Comparison of ENCODE assay signal across 15 cellular contexts in the genomic region with DNA sequence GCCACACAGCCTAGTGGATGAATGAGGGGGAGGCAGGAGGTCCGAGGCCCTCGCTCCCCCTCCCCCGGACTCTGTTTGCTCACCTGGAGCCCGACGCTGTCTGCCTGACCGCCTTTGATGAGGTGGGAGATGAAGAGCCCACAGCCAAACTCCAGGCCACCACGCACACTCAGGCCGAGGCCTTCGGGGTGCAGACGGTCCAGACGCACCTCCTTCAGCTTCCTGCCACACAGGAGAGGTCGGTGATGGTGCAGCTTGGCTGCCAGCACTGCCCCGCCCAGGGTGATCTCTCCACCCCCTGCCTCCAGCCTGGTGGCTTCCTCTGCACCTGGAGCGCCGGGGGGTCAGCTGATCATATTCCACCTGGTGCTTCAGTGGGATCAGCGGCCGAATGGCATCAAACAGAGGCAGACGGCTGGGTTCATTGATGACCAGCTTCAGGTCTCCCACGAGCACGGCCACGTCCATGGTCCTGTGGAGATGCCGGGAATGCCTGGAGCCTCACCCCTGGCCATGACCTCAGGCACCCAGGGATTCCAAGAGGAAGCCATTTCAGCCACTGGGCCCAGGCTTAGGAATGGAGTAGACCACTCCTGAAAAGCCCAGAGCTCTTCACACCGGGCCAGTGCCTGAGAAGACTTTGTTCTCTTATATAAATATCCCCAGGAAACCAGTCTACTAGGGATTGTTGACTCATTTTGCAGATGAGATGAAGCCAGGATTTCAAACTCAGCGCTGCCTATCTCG. TPM values are rescaled to one million over a fixed set of nuclear protein-coding genes. Genes with fewer than 3 reads are reported as not detected.
DNase-seq lines count a peak whose midpoint lies in the region; ATAC-seq and TF ChIP-seq lines count a peak whose summit lies in the region.
"Had no signal": no experiment of that assay in that cellular context is flagged by ENCODE, and none has a peak within 500 bp of the region (broad histone marks: within the 10 kb centered on the region; RNA-seq: fewer than 3 reads in every experiment).

No MANE protein-coding gene starts in this region.

- no peak overlapping the region for H3K9ac ChIP-seq in PC-3 (ENCODE audit: low read length)

- no peak overlapping the region for H3K4me2 ChIP-seq in PC-3 (ENCODE audit: low read length)

- H4K20me1 ChIP-seq in PC-3 (ENCODE audit: low read length) = no peaks in the 10 kb centered on the region

- no peaks in the 10 kb centered on the region for H3K36me3 ChIP-seq in PC-3 (ENCODE audit: low read depth, low read length)
- no peaks in the 10 kb centered on the region for H3K36me3 ChIP-seq in upper lobe of right lung
- H3K36me3 ChIP-seq: adrenal gland had no signal

- no peaks in the 10 kb centered on the region for H3F3A ChIP-seq in PC-3 (ENCODE audit: low read length, unreplicated experiment)

- no peaks in the 10 kb centered on the region for H3K9me3 ChIP-seq in PC-3 (ENCODE audit: low read length)
- H3K9me3 ChIP-seq in upper lobe of right lung = no peaks in the 10 kb centered on the region
- H3K9me3 ChIP-seq: adrenal gland had no signal

- intact Hi-C loops in PC-3 (cut with micrococcal nuclease) (no loop called here), left colon (cut with DNase I, micrococcal nuclease) (no loop called here), upper lobe of right lung (cut with DNase I) (no loop called here)

- no peaks in the 10 kb centered on the region for H3K9me2 ChIP-seq in PC-3 (replicated peaks; ENCODE audit: low read length)

- TF ChIP-seq CTCF in PC-3 (conservative IDR thresholded peaks at IDR 0.05; ENCODE audit: low read depth, low read length) = no peak
- no peak for TF ChIP-seq CTCF in upper lobe of right lung (IDR thresholded peaks at IDR 0.05)

- H3K4me3 ChIP-seq in PC-3 (ENCODE audit: low read length) (no peak overlapping the region), upper lobe of right lung (no peak overlapping the region)
- H3K4me3 ChIP-seq: adrenal gland had no signal

- DNase-seq in COR-L47 (lab: John Stamatoyannopoulos, UW) (peak; percentile 57), NCI-H1092 treated with DMSO at 0.1 percent for 48 hours (lab: John Stamatoyannopoulos, UW) (peak; percentile 76), PC-3 (peak; percentile 11), left colon (peak in 1 of 2 donors; percentile 18), upper lobe of right lung (no peak)
- DNase-seq: activated CD8-positive, alpha-beta T cell treated with anti-CD3 and anti-CD28 coated beads for 36 hours; adrenal gland; cerebellar nuclear complex; naive B cell; stimulated activated CD4-positive, alpha-beta T cell treated with anti-CD3 and anti-CD28 coated beads, Interleukin-12 subunit alpha, Interleukin-12 subunit beta, amount 100 ng/mL, for 4 hours had no signal

- H3K79me2 ChIP-seq in PC-3 (ENCODE audit: low read length) = no peaks in the 10 kb centered on the region

- POLR2A ChIA-PET in PC-3 (lab: Charles Lee; ENCODE audit: unreplicated experiment) = no interaction called here

- no peak for ATAC-seq in PC-3
- ATAC-seq in left colon = peak; percentile 38
- ATAC-seq in HG03432 (IDR thresholded peaks at IDR 0.05; ENCODE audit: unreplicated experiment) = no peak
- no peak for ATAC-seq in HG02840 (IDR thresholded peaks at IDR 0.05; ENCODE audit: low FRiP score, unreplicated experiment)
- ATAC-seq in upper lobe of right lung = no peak
- ATAC-seq: activated CD8-positive, alpha-beta T cell treated with anti-CD3 and anti-CD28 coated beads for 36 hours; activated T-helper 17 cell treated with anti-CD3 and anti-CD28 coated beads, Interleukin-2, amount 50 U/mL, for 72 hours had no signal

- CTCF ChIA-PET in PC-3 (lab: Charles Lee) = no interaction called here

- H3K4me1 ChIP-seq in PC-3 (ENCODE audit: insufficient read depth, low read length) (no peaks in the 10 kb centered on the region), upper lobe of right lung (no peaks in the 10 kb centered on the region)
- H3K4me1 ChIP-seq: adrenal gland had no signal

- no peak overlapping the region for H3K27ac ChIP-seq in PC-3 (ENCODE audit: low read length)
- no peak overlapping the region for H3K27ac ChIP-seq in upper lobe of right lung
- H3K27ac ChIP-seq: adrenal gland had no signal

- BruUV-seq in PC-3 (replicated peaks; lab: Mats Ljungman, UMichigan) = no TSS peak

- H3K27me3 ChIP-seq in PC-3 (ENCODE audit: low read length) = peaks cover 52% of the 10 kb centered on the region
- H3K27me3 ChIP-seq in upper lobe of right lung = no peaks in the 10 kb centered on the region
- H3K27me3 ChIP-seq: adrenal gland had no signal

- H2AFZ ChIP-seq in PC-3 (ENCODE audit: low read length) = no peak overlapping the region

RNA-seq across cellular contexts. Expression of a gene that starts 13.0 kb away (rescaled TPM):
- total RNA-seq in PC-3 (2014; rRNA removed) = not detected in 2 replicates
- total RNA-seq in left colon = 100 to 1,000 TPM; 159 to 181 TPM
- not detected for total RNA-seq in upper lobe of right lung
- total RNA-seq: activated CD8-positive, alpha-beta T cell treated with anti-CD3 and anti-CD28 coated beads for 36 hours; activated T-helper 17 cell treated with anti-CD3 and anti-CD28 coated beads, Interleukin-2, amount 50 U/mL, for 72 hours; frontal cortex had no signal

RNA-seq across cellular contexts. Expression of a gene that starts 15.8 kb away (rescaled TPM):
- total RNA-seq in PC-3 (2014; rRNA removed) = not detected in 2 replicates
- not detected for total RNA-seq in left colon
- not detected for total RNA-seq in upper lobe of right lung
- total RNA-seq: activated CD8-positive, alpha-beta T cell treated with anti-CD3 and anti-CD28 coated beads for 36 hours; activated T-helper 17 cell treated with anti-CD3 and anti-CD28 coated beads, Interleukin-2, amount 50 U/mL, for 72 hours; adrenal gland; lower leg skin had no signal

RNA-seq across cellular contexts. Expression of a gene that starts 54.6 kb away (rescaled TPM):
- total RNA-seq in PC-3 (2014; rRNA removed) (not detected in 2 replicates), left colon (1 to 10 TPM; 4.1 to 5.1 TPM), upper lobe of right lung (4.7 TPM)
- total RNA-seq: activated CD8-positive, alpha-beta T cell treated with anti-CD3 and anti-CD28 coated beads for 36 hours; activated T-helper 17 cell treated with anti-CD3 and anti-CD28 coated beads, Interleukin-2, amount 50 U/mL, for 72 hours had no signal

Comparison
In these comparisons a context has a peak if more than half of its experiments do, and no peak if none do; other contexts are left out.
1. RNA of a gene that starts 13.0 kb away (total RNA-seq): 159 to 181 TPM in left colon; not detected in PC-3 and not detected in upper lobe of right lung (single experiment); every median in the first group is over 100 times any median in the second.